Comparison of ENCODE assay signal across 22 cellular contexts in genomic region chr4:124913237-124913636, GRCh38.
DNase-seq lines count a peak whose midpoint lies in the region; ATAC-seq and TF ChIP-seq lines count a peak whose summit lies in the region.
"Had no signal": no experiment of that assay in that cellular context is flagged by ENCODE, and none has a peak within 500 bp of the region (broad histone marks: within the 10 kb centered on the region; RNA-seq: fewer than 3 reads in every experiment).

No MANE protein-coding gene starts in this region.

- in situ Hi-C loops in ACHN (cut with HindIII; ENCODE audit: low pct_ligation_motif_present, low pct_unique_long_range_greater_than_20kb, low sequenced_read_pairs) = no loop called here

- H3K4me1 ChIP-seq in foreskin keratinocyte = no peaks in the 10 kb centered on the region
- H3K4me1 ChIP-seq: BE2C had no signal

- CTCF ChIA-PET in WTC11 (lab: Charles Lee) = no interaction called here

- peak; percentile 83 for ATAC-seq in WTC11
- no peak for ATAC-seq in foreskin keratinocyte
- no peak for ATAC-seq in activated naive CD8-positive, alpha-beta T cell treated with anti-CD3 and anti-CD28 coated beads, Interleukin-2, amount 50 U/mL, for 24 hours

- H3K4me3 Mint-ChIP-seq in WTC11 = no peak overlapping the region
- H3K4me3 Mint-ChIP-seq in activated naive CD8-positive, alpha-beta T cell treated with anti-CD3 and anti-CD28 coated beads, Interleukin-2, amount 50 U/mL, for 24 hours = no peak overlapping the region
- H3K4me3 Mint-ChIP-seq: CD4-positive, CD25-positive, alpha-beta regulatory T cell had no signal

- POLR2A ChIA-PET in WTC11 (lab: Charles Lee) = no interaction called here

- no peaks in the 10 kb centered on the region for H3K27me3 ChIP-seq in foreskin keratinocyte
- H3K27me3 ChIP-seq: BE2C had no signal

- H3K27ac ChIP-seq in foreskin keratinocyte = no peak overlapping the region

- TF ChIP-seq CTCF in WTC11 (IDR thresholded peaks at IDR 0.05) (no peak), foreskin keratinocyte (conservative IDR thresholded peaks at IDR 0.05) (peak; percentile 9)

- peak overlapping the region; percentile 45; the same call in 1 of the 2 replicates for H3K27ac Mint-ChIP-seq in WTC11
- no peak overlapping the region for H3K27ac Mint-ChIP-seq in activated naive CD8-positive, alpha-beta T cell treated with anti-CD3 and anti-CD28 coated beads, Interleukin-2, amount 50 U/mL, for 24 hours
- H3K27ac Mint-ChIP-seq: CD4-positive, CD25-positive, alpha-beta regulatory T cell had no signal

- 0 out of 2 replicates have a peak, but pooled peaks cover 5% of the 10 kb centered on the region for H3K4me1 Mint-ChIP-seq in WTC11
- H3K4me1 Mint-ChIP-seq in activated naive CD8-positive, alpha-beta T cell treated with anti-CD3 and anti-CD28 coated beads, Interleukin-2, amount 50 U/mL, for 24 hours = no peaks in the 10 kb centered on the region
- H3K4me1 Mint-ChIP-seq: CD4-positive, CD25-positive, alpha-beta regulatory T cell had no signal

- H3K27me3 Mint-ChIP-seq in WTC11 (ENCODE audit: low read depth) = peaks cover 4% of the 10 kb centered on the region; the same call in 1 of the 2 replicates
- no peaks in the 10 kb centered on the region for H3K27me3 Mint-ChIP-seq in activated naive CD8-positive, alpha-beta T cell treated with anti-CD3 and anti-CD28 coated beads, Interleukin-2, amount 50 U/mL, for 24 hours
- H3K27me3 Mint-ChIP-seq: CD4-positive, CD25-positive, alpha-beta regulatory T cell had no signal

- peaks cover 39% of the 10 kb centered on the region for H3K36me3 Mint-ChIP-seq in WTC11
- no peaks in the 10 kb centered on the region for H3K36me3 Mint-ChIP-seq in activated naive CD8-positive, alpha-beta T cell treated with anti-CD3 and anti-CD28 coated beads, Interleukin-2, amount 50 U/mL, for 24 hours (ENCODE audit: low read depth)
- H3K36me3 Mint-ChIP-seq: CD4-positive, CD25-positive, alpha-beta regulatory T cell had no signal

- DNase-seq in NCI-H82 (lab: John Stamatoyannopoulos, UW) = peak; percentile 1
- no peak for DNase-seq in NCI-H82 treated with DMSO at 0.1 percent for 48 hours (lab: John Stamatoyannopoulos, UW; ENCODE audit: unreplicated experiment)
- DNase-seq in WTC11 (ENCODE audit: low spot score) = no peak
- no peak for DNase-seq in foreskin keratinocyte
- no peak for DNase-seq in activated naive CD8-positive, alpha-beta T cell treated with anti-CD3 and anti-CD28 coated beads, Interleukin-2, amount 50 U/mL, for 24 hours
- no peak for DNase-seq in epidermal melanocyte (ENCODE audit: insufficient read length, low spot score)
- DNase-seq in NCI-H146 treated with DMSO at 0.1 percent for 48 hours (lab: John Stamatoyannopoulos, UW; ENCODE audit: unreplicated experiment) = no peak
- DNase-seq in ACHN = no peak
- DNase-seq: 8988T; BE2C; CD4-positive, CD25-positive, alpha-beta regulatory T cell; COR-L47; DMS 273 treated with DMSO at 0.1 percent for 48 hours; DND-41; NCI-H1092; NCI-H1436 treated with DMSO at 0.1 percent for 48 hours; NCI-H2029 treated with DMSO at 0.1 percent for 48 hours; NCI-H2171 treated with DMSO at 0.1 percent for 48 hours; NCI-H446 treated with DMSO at 0.1 percent for 48 hours; NCI-H69; SHP77 treated with DMSO at 0.1 percent for 48 hours; SK-N-SH had no signal

- peaks cover 42% of the 10 kb centered on the region for H3K9me3 Mint-ChIP-seq in WTC11
- H3K9me3 Mint-ChIP-seq in activated naive CD8-positive, alpha-beta T cell treated with anti-CD3 and anti-CD28 coated beads, Interleukin-2, amount 50 U/mL, for 24 hours = peaks cover 21% of the 10 kb centered on the region

TF ChIP-seq in WTC11, 78 proteins besides CTCF, POLR2A, EP300 and RAD21:
- no peak for TF ChIP-seq FOXP1 (CRISPR knock-in tag; IDR thresholded peaks at IDR 0.05; ENCODE audit: borderline replicate concordance)
- TF ChIP-seq AR (CRISPR knock-in tag; IDR thresholded peaks at IDR 0.05) = no peak
